In the genomic region with DNA sequence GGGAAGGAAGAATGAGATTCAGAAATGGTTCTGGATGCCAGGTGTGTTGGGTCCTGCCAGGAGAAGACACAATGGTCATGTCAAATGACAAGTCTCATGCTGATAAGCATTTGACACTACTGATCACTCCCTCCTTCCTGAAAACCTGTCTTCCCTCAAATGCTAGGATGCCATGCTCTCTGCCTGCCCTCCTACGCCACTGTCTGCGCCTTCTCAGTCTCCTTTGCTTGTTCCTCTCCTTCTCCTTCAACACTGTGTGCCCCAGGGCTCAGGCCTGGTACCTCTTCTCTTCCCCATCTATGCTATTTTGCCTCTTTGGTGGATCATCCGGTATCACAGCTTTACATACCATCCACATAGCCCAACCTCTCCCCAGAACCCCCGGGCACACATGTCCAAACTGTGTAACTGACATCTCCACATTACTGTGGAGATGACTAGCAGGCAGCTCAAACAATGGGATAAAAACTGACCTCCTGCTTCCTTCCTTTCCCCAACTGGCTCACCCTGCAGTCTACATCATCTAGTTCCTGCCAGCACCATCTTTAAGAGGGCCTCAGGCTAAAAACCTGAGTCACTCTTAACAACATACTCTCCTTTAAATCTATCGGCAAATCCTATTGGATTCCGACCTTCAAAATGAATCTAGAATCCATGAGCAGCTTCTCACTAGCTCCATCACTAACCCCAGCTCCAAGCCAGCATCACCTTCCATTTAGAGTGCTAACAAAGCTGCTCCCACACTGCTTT, we compare ENCODE assay signal across 15 cellular contexts. TPM values are rescaled to one million over a fixed set of nuclear protein-coding genes. Genes with fewer than 3 reads are reported as not detected.
DNase-seq lines count a peak whose midpoint lies in the region; ATAC-seq, FAIRE-seq and TF ChIP-seq lines count a peak whose summit lies in the region.
"Had no signal": no experiment of that assay in that cellular context is flagged by ENCODE, and none has a peak within 500 bp of the region (broad histone marks: within the 10 kb centered on the region; RNA-seq: fewer than 3 reads in every experiment).

No MANE protein-coding gene starts in this region.

- FAIRE-seq in HTR-8/SVneo (lab: Jason Lieb, UNC), result no peak
- FAIRE-seq: astrocyte, D721Med had no signal

- intact Hi-C loops in naive thymus-derived CD4-positive, alpha-beta T cell (cut with micrococcal nuclease), result loop anchor here in 1 of 2 donors (10.0 kb wide), 1 partner anchor 105 kb away; no protein-coding TSS in a partner anchor

- H3K4me1 Mint-ChIP-seq in naive thymus-derived CD4-positive, alpha-beta T cell, result peaks cover 38 to 64% (median 56%) of the 10 kb centered on the region in 7 donors

- CTCF ChIA-PET in naive thymus-derived CD4-positive, alpha-beta T cell (lab: Charles Lee), result no interaction called here

- no peaks in the 10 kb centered on the region for H3K9me3 ChIP-seq in naive thymus-derived CD4-positive, alpha-beta T cell (ENCODE audit: control insufficient read depth in 2 of 3, low read length in 3 of 3)

- H3K27me3 Mint-ChIP-seq in naive thymus-derived CD4-positive, alpha-beta T cell, result no peaks in the 10 kb centered on the region

- peak overlapping the region in 7 of 9 donors; percentile 2 to 89 (median 55) for H3K27ac Mint-ChIP-seq in naive thymus-derived CD4-positive, alpha-beta T cell

- peaks cover 0 to 47% (median 0%) of the 10 kb centered on the region in 3 experiments for H3K36me3 ChIP-seq in naive thymus-derived CD4-positive, alpha-beta T cell (ENCODE audit: control insufficient read depth in 2 of 3, insufficient read depth in 3 of 3, low read length in 3 of 3)

- DNase-seq in HTR-8/SVneo (ENCODE audit: insufficient read length, low spot score), result peak; percentile 33
- peak; percentile 27 to 52 for DNase-seq in cardiac fibroblast (ENCODE audit: low read depth in 2 of 2)
- no peak for DNase-seq in naive thymus-derived CD4-positive, alpha-beta T cell
- DNase-seq in omental fat pad (ENCODE audit: low spot score), result no peak
- DNase-seq in erythroblast (lab: John Stamatoyannopoulos, UW), result no peak
- no peak for DNase-seq in DMS53 (lab: John Stamatoyannopoulos, UW)
- DNase-seq: activated CD4-positive, alpha-beta T cell treated with anti-CD3 and anti-CD28 coated beads, Interleukin-2, amount 50 U/mL, for 48 hours; MV-4-11; stimulated activated CD4-positive, alpha-beta T cell treated with anti-CD3 and anti-CD28 coated beads, Interleukin-4, amount 100 ng/mL, for 4 hours; substantia nigra had no signal

- H3K27ac ChIP-seq in C4-2B, result peak overlapping the region; percentile 93
- H3K27ac ChIP-seq in naive thymus-derived CD4-positive, alpha-beta T cell (ENCODE audit: low read depth, low read length), result no peak overlapping the region

- no peak for ATAC-seq in naive thymus-derived CD4-positive, alpha-beta T cell
- ATAC-seq in omental fat pad (ENCODE audit: low FRiP score) (no peak), HG02798 (IDR thresholded peaks at IDR 0.05; ENCODE audit: poor library complexity, unreplicated experiment) (no peak)

- peaks cover 11 to 43% (median 20%) of the 10 kb centered on the region in 5 donors for H3K36me3 Mint-ChIP-seq in naive thymus-derived CD4-positive, alpha-beta T cell

- no peaks in the 10 kb centered on the region for H3K9me3 Mint-ChIP-seq in naive thymus-derived CD4-positive, alpha-beta T cell

- no peaks in the 10 kb centered on the region for H3K27me3 ChIP-seq in naive thymus-derived CD4-positive, alpha-beta T cell (ENCODE audit: control insufficient read depth in 2 of 2, insufficient read depth in 2 of 2, low read length in 2 of 2)

- no peak for TF ChIP-seq POLR2A in erythroblast (IDR thresholded peaks at IDR 0.05; ENCODE audit: low read length)

- no peak for TF ChIP-seq CTCF in C4-2B (conservative IDR thresholded peaks at IDR 0.05)
- no peak for TF ChIP-seq CTCF in cardiac fibroblast (IDR thresholded peaks at IDR 0.05; ENCODE audit: low read depth, low read length)
- TF ChIP-seq CTCF in omental fat pad (IDR thresholded peaks at IDR 0.05), result no peak

- no peak overlapping the region for H3K4me3 ChIP-seq in cardiac fibroblast (replicated peaks in 1 of 2; ENCODE audit: low read depth in 2 of 2, low read length in 2 of 2)
- H3K4me3 ChIP-seq in naive thymus-derived CD4-positive, alpha-beta T cell (ENCODE audit: low read length), result no peak overlapping the region

- no peaks in the 10 kb centered on the region for H3K4me1 ChIP-seq in naive thymus-derived CD4-positive, alpha-beta T cell (ENCODE audit: control insufficient read depth in 2 of 2, insufficient read depth in 2 of 2, low read length in 2 of 2)

- POLR2A ChIA-PET in naive thymus-derived CD4-positive, alpha-beta T cell (lab: Charles Lee), result no interaction called here

- no peak overlapping the region for H3K4me3 Mint-ChIP-seq in naive thymus-derived CD4-positive, alpha-beta T cell

RNA-seq across cellular contexts. Expression of a gene that starts 8.2 kb away (rescaled TPM):
- total RNA-seq in naive thymus-derived CD4-positive, alpha-beta T cell, result 10 to 100 TPM; 38.5 to 77.7 (median 45.8) TPM
- 10 to 100 TPM; 15.0 to 22.7 TPM for polyA plus RNA-seq in naive thymus-derived CD4-positive, alpha-beta T cell
- 10 to 100 TPM; 58.0 to 77.3 (median 75.3) TPM for total RNA-seq in omental fat pad

RNA-seq across cellular contexts. Expression of a gene that starts 58.2 kb away (rescaled TPM):
- under 1 TPM in 2 of 5 experiments, not detected in 3; 0.15 to 0.24 TPM for total RNA-seq in naive thymus-derived CD4-positive, alpha-beta T cell
- polyA plus RNA-seq in naive thymus-derived CD4-positive, alpha-beta T cell, result under 1 TPM in 1 of 2 donors, not detected in 1; 0.14 TPM
- total RNA-seq in omental fat pad, result not detected
- total RNA-seq: astrocyte, NCI-H460 had no signal

Comparison
In these comparisons a context has a peak if more than half of its experiments do, and no peak if none do; other contexts are left out.
1. DNase-seq: peak in HTR-8/SVneo (single experiment) and cardiac fibroblast (2 of 2); none in naive thymus-derived CD4-positive, alpha-beta T cell (0 of 9), omental fat pad (single experiment), erythroblast (0 of 2) and DMS53 (single experiment).